ENCODE assay signal across 8 cellular contexts in the genomic region with DNA sequence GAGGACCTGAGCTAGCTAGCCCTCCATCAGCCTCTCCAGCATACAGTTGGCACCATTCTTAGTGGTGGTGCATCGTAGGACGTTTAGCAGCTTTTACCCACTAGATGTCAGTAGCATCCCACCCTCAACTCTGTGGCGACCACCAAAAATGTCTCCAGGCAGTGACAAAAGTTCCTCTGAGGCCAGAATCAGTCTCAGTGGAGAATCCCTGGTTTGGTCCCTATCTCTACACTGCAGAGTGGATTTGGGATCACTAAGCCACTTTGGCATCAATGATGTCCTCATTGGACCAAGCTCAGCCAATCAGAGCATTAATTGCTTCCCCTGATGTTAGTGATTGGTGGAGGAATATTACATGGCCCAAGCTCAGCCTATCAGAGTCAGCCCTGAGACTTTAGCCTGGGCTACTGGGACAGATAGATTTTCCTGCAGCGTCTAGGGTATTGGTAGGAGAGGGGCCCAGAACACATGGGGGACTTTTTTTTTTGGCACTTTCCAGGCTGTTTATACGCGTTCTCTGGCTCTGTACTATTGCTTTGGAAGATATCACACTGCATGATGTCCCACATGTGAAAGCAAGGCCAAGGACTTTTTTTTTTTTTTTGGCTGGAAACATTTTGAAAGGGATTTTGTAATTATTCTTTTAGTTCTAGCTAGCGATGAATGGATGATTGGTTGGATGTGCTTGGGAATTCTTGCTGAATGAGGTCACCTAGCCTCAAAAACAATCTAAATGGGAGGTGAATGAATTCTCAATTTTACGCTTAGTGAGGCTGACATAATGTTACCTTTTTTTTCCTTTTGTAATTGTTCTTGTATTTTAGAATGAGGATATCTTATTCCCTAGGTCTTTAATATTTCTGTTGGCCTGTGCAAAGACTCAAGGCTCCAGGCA. TPM values are rescaled to one million over a fixed set of nuclear protein-coding genes. Genes with fewer than 3 reads are reported as not detected.
DNase-seq lines count a peak whose midpoint lies in the region; ATAC-seq and TF ChIP-seq lines count a peak whose summit lies in the region.

No MANE protein-coding gene starts in this region.

- no peak for TF ChIP-seq POLR2A in HCT116 (IDR thresholded peaks at IDR 0.05; ENCODE audit: borderline replicate concordance, extremely low read depth, insufficient read depth, insufficient read length)
- no peak for TF ChIP-seq POLR2A in thyroid gland (IDR thresholded peaks at IDR 0.05)

- H3K9me3 ChIP-seq in HCT116 (ENCODE audit: control insufficient read depth in 1 of 2, insufficient read depth in 1 of 2, low read depth in 1 of 2, low read length in 2 of 2) (no peaks in the 10 kb centered on the region), thyroid gland (no peaks in the 10 kb centered on the region)

- CTCF ChIA-PET in HCT116 (lab: Charles Lee): interaction anchor here (0.6 to 3.2 kb wide), 13 partner anchors 10 to 389 kb away, joined by 3 to 16 read pairs (median 4); a partner anchor contains a TSS

- no peak overlapping the region for H3K4me3 ChIP-seq in HCT116 (replicated peaks in 1 of 2; ENCODE audit: low read depth in 1 of 2, low read length in 2 of 2)
- no peak overlapping the region for H3K4me3 ChIP-seq in WI38 (ENCODE audit: low read depth, low read length)
- no peak overlapping the region for H3K4me3 ChIP-seq in thyroid gland (replicated peaks in 1 of 3)

- 57 to 61% methylated on average over 8 of the region's 8 CpGs for WGBS in thyroid gland, 2 donors

- H3K9me2 ChIP-seq in HCT116 (ENCODE audit: insufficient read depth): no peaks in the 10 kb centered on the region

- ATAC-seq in HCT116: peak; percentile 92
- ATAC-seq in left cardiac atrium: peak; percentile 37 to 71
- no peak for ATAC-seq in HG03159 (IDR thresholded peaks at IDR 0.05; ENCODE audit: unreplicated experiment)
- ATAC-seq in HG03469 (IDR thresholded peaks at IDR 0.05; ENCODE audit: unreplicated experiment): no peak

- intact Hi-C loops in HCT116 (cut with micrococcal nuclease): loop anchor here (2.0 to 5.0 kb wide), 3 partner anchors 55 to 326 kb away; no protein-coding TSS in a partner anchor
- intact Hi-C loops in left cardiac atrium (cut with DNase I): no loop called here
- intact Hi-C loops in thyroid gland (cut with DNase I): no loop called here

- DNase-seq in COLO829 (ENCODE audit: low spot score) (peak; percentile 28), HCT116 (ENCODE audit: low read depth, low spot score) (no peak), left cardiac atrium (no peak), thyroid gland (peak in 1 of 2 donors; percentile 10), GF-D8 (lab: John Stamatoyannopoulos, UW) (no peak)

- no peak overlapping the region for H3K9ac ChIP-seq in HCT116 (ENCODE audit: low read length)

- RAD21 ChIA-PET in HCT116 (lab: Charles Lee; ENCODE audit: low non-redundant PET in 1 of 2, low total read pairs in 2 of 2, uncharacterized antibody in 2 of 2, unreplicated experiment in 2 of 2): interaction anchor here (0.8 to 0.9 kb wide), 3 partner anchors 25 to 334 kb away, joined by 3 to 4 read pairs (median 3); no protein-coding TSS in a partner anchor

- BruUV-seq in HCT116 (replicated peaks; lab: Mats Ljungman, UMichigan): no TSS peak

- no peak overlapping the region for H2AFZ ChIP-seq in HCT116 (ENCODE audit: low read depth, low read length, poor library complexity, severe bottlenecking)

- H3K27me3 ChIP-seq in HCT116 (ENCODE audit: insufficient read depth, low read length): no peaks in the 10 kb centered on the region
- no peaks in the 10 kb centered on the region for H3K27me3 ChIP-seq in thyroid gland

- no peaks in the 10 kb centered on the region for H3K4me1 ChIP-seq in HCT116 (ENCODE audit: control insufficient read depth in 1 of 2, insufficient read depth in 2 of 2, low read length in 2 of 2)
- no peaks in the 10 kb centered on the region for H3K4me1 ChIP-seq in thyroid gland

- POLR2A ChIA-PET in HCT116 (lab: Charles Lee): interaction anchor here (0.7 to 1.6 kb wide), 3 partner anchors 12 to 418 kb away, joined by 3 to 5 read pairs (median 4); a partner anchor contains a TSS

- no peaks in the 10 kb centered on the region for H4K20me1 ChIP-seq in HCT116 (ENCODE audit: insufficient read depth)

- peak; percentile 48 to 61 (median 52); a peak in 5 of 6 replicates for TF ChIP-seq CTCF in HCT116 (IDR thresholded peaks at IDR 0.05 in 2 of 3, conservative IDR thresholded peaks at IDR 0.05 in 1 of 3; ENCODE audit: borderline replicate concordance in 1 of 3, insufficient read depth in 1 of 3, low read depth in 2 of 3, low read length in 2 of 3)
- TF ChIP-seq CTCF in WI38 (IDR thresholded peaks at IDR 0.05; ENCODE audit: low read depth, low read length): peak; percentile 19; the same call in 1 of the 2 replicates
- TF ChIP-seq CTCF in thyroid gland (IDR thresholded peaks at IDR 0.05): peak in 4 of 6 experiments; percentile 27 to 45 (median 41)

- no peak overlapping the region for H3K4me2 ChIP-seq in HCT116 (ENCODE audit: low read length)

- H3K79me2 ChIP-seq in HCT116 (ENCODE audit: insufficient read depth, low read length): no peaks in the 10 kb centered on the region

- H3K27ac ChIP-seq in HCT116 (ENCODE audit: low read depth, low read length) (no peak overlapping the region), thyroid gland (no peak overlapping the region)

- H3K36me3 ChIP-seq in HCT116 (ENCODE audit: control insufficient read depth in 1 of 2, insufficient read depth in 2 of 2, low read length in 2 of 2): no peaks in the 10 kb centered on the region
- H3K36me3 ChIP-seq in thyroid gland: no peaks in the 10 kb centered on the region

- peak; percentile 75 for TF ChIP-seq RAD21 in HCT116 (IDR thresholded peaks at IDR 0.05; ENCODE audit: low read depth)

TF ChIP-seq in HCT116, 20 proteins besides CTCF, POLR2A, EP300 and RAD21:
- TF ChIP-seq SP1 (IDR thresholded peaks at IDR 0.05; ENCODE audit: low read depth) (peak; percentile 39; the same call in 1 of the 2 replicates), FOSL1 (IDR thresholded peaks at IDR 0.05; ENCODE audit: low read depth) (no peak)

RNA-seq across cellular contexts. Expression of a gene that starts 7.0 kb away (rescaled TPM):
- total RNA-seq in HCT116 (2021; ENCODE audit: unreplicated experiment): 3.4 TPM
- polyA plus RNA-seq in HCT116 (2012): 3.6 and 3.7 TPM in 2 replicates
- total RNA-seq in left cardiac atrium: under 1 TPM; 0.18 to 0.21 TPM
- total RNA-seq in thyroid gland: under 1 TPM in 1 of 4 donors, not detected in 3; 0.56 TPM

RNA-seq across cellular contexts. Expression of a gene that starts 19.2 kb away (rescaled TPM):
- not detected for total RNA-seq in HCT116 (2021; ENCODE audit: unreplicated experiment)
- polyA plus RNA-seq in HCT116 (2012): not detected in 2 replicates
- under 1 TPM in 1 of 2 donors, not detected in 1; 0.56 TPM for total RNA-seq in left cardiac atrium
- not detected for total RNA-seq in thyroid gland

RNA-seq across cellular contexts. Expression of a gene that starts 21.6 kb away (rescaled TPM):
- total RNA-seq in HCT116 (2021; ENCODE audit: unreplicated experiment) (91.7 TPM), left cardiac atrium (10 to 100 TPM; 22.6 to 24.8 TPM), thyroid gland (100 to 1,000 TPM in 1 of 4 donors, 10 to 100 TPM in 3; 51.5 to 146 (median 68.3) TPM)
- 86.6 and 101 TPM in 2 replicates for polyA plus RNA-seq in HCT116 (2012)

RNA-seq across cellular contexts. Expression of a gene that starts 28.8 kb away (rescaled TPM):
- 22.5 TPM for total RNA-seq in HCT116 (2021; ENCODE audit: unreplicated experiment)
- polyA plus RNA-seq in HCT116 (2012): 24.3 and 24.5 TPM in 2 replicates
- 10 to 100 TPM; 33.4 to 55.1 TPM for total RNA-seq in left cardiac atrium
- total RNA-seq in thyroid gland: 10 to 100 TPM; 25.3 to 40.7 (median 28.1) TPM

RNA-seq across cellular contexts. Expression of a gene that starts 36.1 kb away (rescaled TPM):
- 5.4 TPM for total RNA-seq in HCT116 (2021; ENCODE audit: unreplicated experiment)
- polyA plus RNA-seq in HCT116 (2012): 2.6 and 3.6 TPM in 2 replicates
- 10 to 100 TPM; 56.9 to 72.6 TPM for total RNA-seq in left cardiac atrium
- 10 to 100 TPM; 14.1 to 83.0 (median 24.7) TPM for total RNA-seq in thyroid gland

Comparison
In these comparisons a context has a peak if more than half of its experiments do, and no peak if none do; other contexts are left out.
1. ATAC-seq: peak in HCT116 (single experiment) and left cardiac atrium (2 of 2); none in HG03159 (single experiment) and HG03469 (single experiment).
2. Peak in every context shown above with its lines, with median percentiles within 50 percentile points of each other: CTCF ChIP-seq.